Comparison of ENCODE assay signal across 31 cellular contexts in the genomic region with DNA sequence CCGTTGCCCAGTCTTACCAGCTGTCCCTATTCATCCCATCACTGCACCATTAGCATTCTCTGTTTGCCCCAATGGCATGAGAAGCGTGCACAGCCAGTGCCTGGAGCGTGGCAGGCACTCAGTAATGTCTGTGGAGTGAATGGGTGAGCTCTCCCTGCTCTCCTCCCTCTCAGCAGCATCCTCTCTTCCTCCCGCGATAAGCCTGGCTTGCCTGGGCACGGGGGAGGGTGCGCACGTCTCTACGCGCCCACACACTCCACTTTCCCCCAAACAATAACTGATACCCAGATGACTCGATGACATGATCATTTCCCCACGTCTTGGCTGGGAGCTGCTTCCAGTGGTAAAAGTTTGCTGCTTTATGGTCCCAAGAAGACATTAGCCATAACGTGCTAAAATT.
"Had no signal": no experiment of that assay in that cellular context is flagged by ENCODE, and none has a peak within 500 bp of the region (broad histone marks: within the 10 kb centered on the region; RNA-seq: fewer than 3 reads in every experiment).

No MANE protein-coding gene starts in this region.

- H3K9ac ChIP-seq: neural progenitor cell, parathyroid adenoma had no signal

- H2AFZ ChIP-seq: hepatocyte, neural progenitor cell, parathyroid adenoma had no signal

- H3K4me3 Mint-ChIP-seq: endodermal cell; mesothelial cell of epicardium; naive B cell; natural killer cell treated with Interleukin-12 subunit alpha and Interleukin-12 subunit beta and Interleukin-15 and Interleukin-18, amount 100 ng/mL, for 72 hours; stimulated activated naive CD8-positive, alpha-beta T cell treated with anti-CD3 and anti-CD28 coated beads, Interleukin-15, amount 100 ng/mL, for 72 hours had no signal

- H3K27ac ChIP-seq: epithelial cell of prostate, foreskin keratinocyte, gastroesophageal sphincter, heart left ventricle, hepatocyte, left lung, neural progenitor cell, parathyroid adenoma, prostate gland, right atrium auricular region, suprapubic skin, thyroid gland had no signal

- H3K9me3 ChIP-seq: gastroesophageal sphincter, heart left ventricle, left lung, mucosa of descending colon, prostate gland, right atrium auricular region, suprapubic skin, thyroid gland had no signal

- H3K4me2 ChIP-seq: hepatocyte, neural progenitor cell, smooth muscle cell had no signal

- H3K36me3 ChIP-seq: gastroesophageal sphincter, heart left ventricle, left lung, neural progenitor cell, prostate gland, right atrium auricular region, suprapubic skin, thyroid gland had no signal

- H3K36me3 Mint-ChIP-seq: mesothelial cell of epicardium; naive B cell; natural killer cell treated with Interleukin-12 subunit alpha and Interleukin-12 subunit beta and Interleukin-15 and Interleukin-18, amount 100 ng/mL, for 72 hours; neural progenitor cell had no signal

- H3K4me3 ChIP-seq: gastroesophageal sphincter, heart left ventricle, hepatocyte, left lung, mucosa of descending colon, neural progenitor cell, prostate gland, right atrium auricular region, smooth muscle cell, suprapubic skin, thyroid gland had no signal

- H3K79me2 ChIP-seq: hepatocyte, parathyroid adenoma had no signal

- FAIRE-seq: colon, kidney had no signal

- H3K27ac Mint-ChIP-seq: endodermal cell; mesothelial cell of epicardium; naive B cell; natural killer cell treated with Interleukin-12 subunit alpha and Interleukin-12 subunit beta and Interleukin-15 and Interleukin-18, amount 100 ng/mL, for 72 hours; neural progenitor cell; stimulated activated naive CD8-positive, alpha-beta T cell treated with anti-CD3 and anti-CD28 coated beads, Interleukin-15, amount 100 ng/mL, for 72 hours had no signal

- H3K4me1 ChIP-seq: foreskin keratinocyte, gastroesophageal sphincter, heart left ventricle, left lung, parathyroid adenoma, prostate gland, right atrium auricular region, suprapubic skin, thyroid gland had no signal

- H3K4me1 Mint-ChIP-seq: stimulated activated naive CD8-positive, alpha-beta T cell treated with anti-CD3 and anti-CD28 coated beads, Interleukin-15, amount 100 ng/mL, for 72 hours had no signal

- ATAC-seq: esophagus mucosa; foreskin keratinocyte; gastroesophageal sphincter; heart left ventricle; left lung; mucosa of descending colon; natural killer cell treated with Interleukin-12 subunit alpha and Interleukin-12 subunit beta and Interleukin-15 and Interleukin-18, amount 100 ng/mL, for 72 hours; sciatic nerve; stimulated activated naive CD8-positive, alpha-beta T cell treated with anti-CD3 and anti-CD28 coated beads, Interleukin-15, amount 100 ng/mL, for 72 hours had no signal

- H3K27me3 ChIP-seq: hepatocyte, neural progenitor cell, right atrium auricular region, thyroid gland had no signal

- DNase-seq: effector CD8-positive, alpha-beta T cell; endodermal cell; foreskin keratinocyte; heart left ventricle; kidney; mesenchymal stem cell; naive B cell; stimulated activated CD4-positive, alpha-beta T cell treated with anti-CD3 and anti-CD28 coated beads, Interleukin-12 subunit alpha, Interleukin-12 subunit beta, amount 100 ng/mL, for 4 hours; stimulated activated CD4-positive, alpha-beta T cell treated with anti-CD3 and anti-CD28 coated beads, Interleukin-1b, Interleukin-23, amount 100 ng/mL, for 48 hours; stimulated activated CD4-positive, alpha-beta T cell treated with anti-CD3 and anti-CD28 coated beads, Interleukin-4, amount 100 ng/mL, for 1 hour; stimulated activated CD8-positive, alpha-beta memory T cell treated with anti-CD3 and anti-CD28 coated beads, Interleukin-4, amount 100 ng/mL, for 48 hours; stimulated activated naive CD4-positive, alpha-beta T cell; stimulated activated naive CD8-positive, alpha-beta T cell treated with anti-CD3 and anti-CD28 coated beads, Interleukin-15, amount 100 ng/mL, for 72 hours; thyroid gland; trophoblast cell had no signal

- H3K9me3 Mint-ChIP-seq: endodermal cell; mesothelial cell of epicardium; natural killer cell treated with Interleukin-12 subunit alpha and Interleukin-12 subunit beta and Interleukin-15 and Interleukin-18, amount 100 ng/mL, for 72 hours; neural progenitor cell; stimulated activated naive CD8-positive, alpha-beta T cell treated with anti-CD3 and anti-CD28 coated beads, Interleukin-15, amount 100 ng/mL, for 72 hours had no signal
